ENCODE assay signal across 16 cellular contexts in the genomic region with DNA sequence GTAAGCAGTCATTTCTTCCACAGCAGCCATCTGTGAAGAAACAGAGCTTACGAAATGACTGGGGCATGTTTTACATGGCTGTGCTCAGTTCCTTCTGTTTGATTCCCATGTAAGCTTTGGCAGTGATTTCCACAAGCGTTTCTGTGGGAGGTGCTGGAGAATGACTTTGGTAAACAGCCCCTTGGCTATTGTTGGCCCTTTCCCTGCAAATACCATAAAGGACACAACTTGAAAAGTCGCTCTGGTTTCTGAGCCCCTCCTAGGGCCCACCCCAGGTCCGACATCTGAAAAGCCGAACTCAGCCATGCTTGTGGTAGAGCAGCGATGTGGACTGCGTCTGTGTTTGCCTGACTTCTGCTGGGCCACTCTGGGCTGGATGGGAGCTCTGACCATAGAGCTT. TPM values are rescaled to one million over a fixed set of nuclear protein-coding genes. Genes with fewer than 3 reads are reported as not detected.
DNase-seq lines count a peak whose midpoint lies in the region; ATAC-seq, FAIRE-seq and TF ChIP-seq lines count a peak whose summit lies in the region.
"Had no signal": no experiment of that assay in that cellular context is flagged by ENCODE, and none has a peak within 500 bp of the region (broad histone marks: within the 10 kb centered on the region; RNA-seq: fewer than 3 reads in every experiment).

No MANE protein-coding gene starts in this region.

- no peaks in the 10 kb centered on the region for H3K36me3 Mint-ChIP-seq in astrocyte (ENCODE audit: low read depth, unreplicated experiment)
- H3K36me3 Mint-ChIP-seq: activated naive CD4-positive, alpha-beta T cell treated with anti-CD3 and anti-CD28 coated beads, Interleukin-2, amount 50 U/mL, for 72 hours; natural killer cell treated with Interleukin-12 subunit alpha and Interleukin-12 subunit beta and Interleukin-15 and Interleukin-18, amount 100 ng/mL, for 72 hours had no signal

- intact Hi-C loops in left ventricle myocardium inferior (cut with micrococcal nuclease) = no loop called here
- intact Hi-C loops in sigmoid colon (cut with DNase I) = loop anchor here (2.0 to 5.0 kb wide), 2 partner anchors 71 to 101 kb away; no protein-coding TSS in a partner anchor

- H3K4me1 Mint-ChIP-seq in astrocyte (ENCODE audit: low read depth, unreplicated experiment) = peaks cover 7% of the 10 kb centered on the region

- no peak for TF ChIP-seq POLR2A in sigmoid colon (IDR thresholded peaks at IDR 0.05)

- no peak overlapping the region for H2AFZ ChIP-seq in astrocyte (ENCODE audit: low read depth, low read length)

- TF ChIP-seq EP300 in sigmoid colon (IDR thresholded peaks at IDR 0.05) = no peak

- H3K4me2 ChIP-seq in astrocyte (ENCODE audit: low read length) = no peak overlapping the region

- no peaks in the 10 kb centered on the region for H3K9me3 Mint-ChIP-seq in astrocyte (ENCODE audit: unreplicated experiment)

- DNase-seq in AG10803 (ENCODE audit: low read depth) = peak; percentile 29
- peak; percentile 11 for DNase-seq in astrocyte (ENCODE audit: low read depth)
- DNase-seq in left ventricle myocardium inferior = no peak
- DNase-seq in sigmoid colon = no peak
- no peak for DNase-seq in SKM-1 treated with dmso at 0.1 percent for 144 hours (lab: John Stamatoyannopoulos, UW; ENCODE audit: unreplicated experiment)
- no peak for DNase-seq in medulla oblongata (ENCODE audit: extremely low spot score)
- DNase-seq: activated CD8-positive, alpha-beta memory T cell treated with anti-CD3 and anti-CD28 coated beads, Interleukin-2, amount 50 U/mL, for 4 hours; DMS153; foreskin keratinocyte; WERI-Rb-1 had no signal

- H3K79me2 ChIP-seq in astrocyte (ENCODE audit: insufficient read depth, low read length) = no peaks in the 10 kb centered on the region

- ATAC-seq in GM18909 (IDR thresholded peaks at IDR 0.05; ENCODE audit: poor library complexity, unreplicated experiment) = no peak
- no peak for ATAC-seq in GM21723 (IDR thresholded peaks at IDR 0.05; ENCODE audit: unreplicated experiment)
- ATAC-seq: activated naive CD4-positive, alpha-beta T cell treated with anti-CD3 and anti-CD28 coated beads, Interleukin-2, amount 50 U/mL, for 72 hours; foreskin keratinocyte; natural killer cell treated with Interleukin-12 subunit alpha and Interleukin-12 subunit beta and Interleukin-15 and Interleukin-18, amount 100 ng/mL, for 72 hours had no signal

- H3K27me3 ChIP-seq in astrocyte (ENCODE audit: insufficient read depth, low read length) = no peaks in the 10 kb centered on the region
- no peaks in the 10 kb centered on the region for H3K27me3 ChIP-seq in left ventricle myocardium inferior (ENCODE audit: low read depth)
- H3K27me3 ChIP-seq in sigmoid colon = no peaks in the 10 kb centered on the region
- H3K27me3 ChIP-seq: foreskin keratinocyte, tibial nerve had no signal

- H3K9ac ChIP-seq in astrocyte (ENCODE audit: low read length) = no peak overlapping the region

- peaks cover 2% of the 10 kb centered on the region for H3K27me3 Mint-ChIP-seq in astrocyte (ENCODE audit: low read depth, unreplicated experiment)

- no peak for FAIRE-seq in astrocyte (lab: Jason Lieb, UNC)
- FAIRE-seq: colon had no signal

- no peak overlapping the region for H3K4me3 Mint-ChIP-seq in astrocyte (ENCODE audit: unreplicated experiment)
- H3K4me3 Mint-ChIP-seq: natural killer cell treated with Interleukin-12 subunit alpha and Interleukin-12 subunit beta and Interleukin-15 and Interleukin-18, amount 100 ng/mL, for 72 hours had no signal

- H3K4me3 ChIP-seq in AG10803 (ENCODE audit: low read length) (no peak overlapping the region), astrocyte (ENCODE audit: insufficient read depth, low read depth, low read length) (no peak overlapping the region), left ventricle myocardium inferior (no peak overlapping the region), sigmoid colon (no peak overlapping the region)

- H3K36me3 ChIP-seq in astrocyte (ENCODE audit: insufficient read depth, low read length) (no peaks in the 10 kb centered on the region), left ventricle myocardium inferior (no peaks in the 10 kb centered on the region), sigmoid colon (no peaks in the 10 kb centered on the region)
- H3K36me3 ChIP-seq: tibial nerve, WERI-Rb-1 had no signal

- H3K27ac Mint-ChIP-seq in astrocyte (ENCODE audit: unreplicated experiment) = no peak overlapping the region
- H3K27ac Mint-ChIP-seq: activated naive CD4-positive, alpha-beta T cell treated with anti-CD3 and anti-CD28 coated beads, Interleukin-2, amount 50 U/mL, for 72 hours; natural killer cell treated with Interleukin-12 subunit alpha and Interleukin-12 subunit beta and Interleukin-15 and Interleukin-18, amount 100 ng/mL, for 72 hours had no signal

- whole genome bisulfite sequencing in sigmoid colon, 2 donors = 80 to 83% methylated on average over 7 of the region's 7 CpGs

- H4K20me1 ChIP-seq in astrocyte (ENCODE audit: insufficient read depth, low read length) = no peaks in the 10 kb centered on the region

- H3K4me1 ChIP-seq in astrocyte (ENCODE audit: insufficient read depth, low read length) (peaks cover 10% of the 10 kb centered on the region), left ventricle myocardium inferior (peaks cover 97% of the 10 kb centered on the region), sigmoid colon (peaks cover 0 to 49% (median 31%) of the 10 kb centered on the region in 4 donors)

- H3K27ac ChIP-seq in astrocyte (ENCODE audit: low read depth, low read length) (no peak overlapping the region), left ventricle myocardium inferior (replicated peaks) (peak overlapping the region; percentile 91), sigmoid colon (peak overlapping the region; percentile 4 to 79 (median 63))
- H3K27ac ChIP-seq: foreskin keratinocyte, WERI-Rb-1 had no signal

- TF ChIP-seq CTCF in AG10803 (conservative IDR thresholded peaks at IDR 0.05; ENCODE audit: low read length) (no peak), astrocyte (IDR thresholded peaks at IDR 0.05; ENCODE audit: insufficient read depth, low read depth, low read length) (no peak), left ventricle myocardium inferior (IDR thresholded peaks at IDR 0.05; ENCODE audit: borderline replicate concordance) (no peak), sigmoid colon (IDR thresholded peaks at IDR 0.05) (no peak)

- H3K9me3 ChIP-seq in astrocyte (ENCODE audit: insufficient read depth, low read depth, low read length) (no peaks in the 10 kb centered on the region), left ventricle myocardium inferior (replicated peaks) (no peaks in the 10 kb centered on the region), sigmoid colon (no peaks in the 10 kb centered on the region)
- H3K9me3 ChIP-seq: tibial nerve had no signal

RNA-seq across cellular contexts. Expression of gene LIMCH1, which starts 3.7 kb away (rescaled TPM):
- total RNA-seq in astrocyte (3.2 and 7.1 TPM in 2 replicates), left ventricle myocardium inferior (382 TPM), sigmoid colon (10 to 100 TPM in 3 of 4 donors, 1 to 10 TPM in 1; 6.7 to 26.0 (median 14.2) TPM)
- 1 to 10 TPM in 2 of 3 donors, under 1 TPM in 1; 0.46 to 3.9 (median 3.0) TPM for polyA plus RNA-seq in sigmoid colon
- total RNA-seq: activated naive CD4-positive, alpha-beta T cell treated with anti-CD3 and anti-CD28 coated beads, Interleukin-2, amount 50 U/mL, for 72 hours; natural killer cell treated with Interleukin-12 subunit alpha and Interleukin-12 subunit beta and Interleukin-15 and Interleukin-18, amount 100 ng/mL, for 72 hours had no signal

Comparison
In these comparisons a context has a peak if more than half of its experiments do, and no peak if none do; other contexts are left out.
1. DNase-seq: peak in AG10803 (single experiment) and astrocyte (single experiment); none in left ventricle myocardium inferior (single experiment), sigmoid colon (single experiment), SKM-1 treated with dmso at 0.1 percent for 144 hours (single experiment) and medulla oblongata (single experiment).
2. RNA of gene LIMCH1, which starts 3.7 kb away (total RNA-seq): 382 TPM in left ventricle myocardium inferior (single experiment); 6.7 to 26.0 TPM in sigmoid colon and 3.2 to 7.1 TPM in astrocyte; every median in the first group is over 10 times any median in the second.